Comparison of ENCODE assay signal across 11 cellular contexts in genomic region chr11:65389294-65389980, GRCh38. TPM values are rescaled to one million over a fixed set of nuclear protein-coding genes. Genes with fewer than 3 reads are reported as not detected.
DNase-seq lines count a peak whose midpoint lies in the region; ATAC-seq, FAIRE-seq and TF ChIP-seq lines count a peak whose summit lies in the region.
"Had no signal": no experiment of that assay in that cellular context is flagged by ENCODE, and none has a peak within 500 bp of the region (broad histone marks: within the 10 kb centered on the region; RNA-seq: fewer than 3 reads in every experiment).

No MANE protein-coding gene starts in this region.

- dilution Hi-C loops in keratinocyte (cut with MboI; ENCODE audit: extremely low pct_ligation_motif_present, low sequenced_read_pairs): no loop called here

- H4K20me1 ChIP-seq in keratinocyte (ENCODE audit: control insufficient read depth, extremely low read depth, insufficient read depth, low read length): peaks cover 2% of the 10 kb centered on the region

- H3K9me3 ChIP-seq in keratinocyte (ENCODE audit: control insufficient read depth, low read depth, low read length) (no peaks in the 10 kb centered on the region), stomach (no peaks in the 10 kb centered on the region)
- H3K9me3 ChIP-seq: prostate gland had no signal

- H3K9me1 ChIP-seq in keratinocyte (ENCODE audit: control insufficient read depth, extremely low read depth, insufficient read depth, low read length): peaks cover 3% of the 10 kb centered on the region

- in situ Hi-C loops in GM13976 (cut with MboI; ENCODE audit: low sequenced_read_pairs, unreplicated experiment): no loop called here

- H3K9me3 Mint-ChIP-seq in activated CD4-positive, alpha-beta T cell treated with anti-CD3 and anti-CD28 coated beads, Interleukin-2, amount 10 ng/mL, durations not matched to agents 24 days and 14 days: no peaks in the 10 kb centered on the region
- H3K9me3 Mint-ChIP-seq in activated naive CD8-positive, alpha-beta T cell treated with anti-CD3 and anti-CD28 coated beads for 36 hours: no peaks in the 10 kb centered on the region

- TF ChIP-seq EP300 in stomach (IDR thresholded peaks at IDR 0.05): no peak

- peak overlapping the region; percentile 29 for H3K27ac Mint-ChIP-seq in activated CD4-positive, alpha-beta T cell treated with anti-CD3 and anti-CD28 coated beads, Interleukin-2, amount 10 ng/mL, durations not matched to agents 24 days and 14 days
- H3K27ac Mint-ChIP-seq in activated naive CD8-positive, alpha-beta T cell treated with anti-CD3 and anti-CD28 coated beads for 36 hours: peak overlapping the region; percentile 34

- no peak for FAIRE-seq in keratinocyte (lab: Jason Lieb, UNC)

- H3K4me3 Mint-ChIP-seq in activated CD4-positive, alpha-beta T cell treated with anti-CD3 and anti-CD28 coated beads, Interleukin-2, amount 10 ng/mL, durations not matched to agents 24 days and 14 days: peak overlapping the region; percentile 83
- peak overlapping the region; percentile 22 for H3K4me3 Mint-ChIP-seq in activated naive CD8-positive, alpha-beta T cell treated with anti-CD3 and anti-CD28 coated beads for 36 hours

- H3K9ac ChIP-seq in keratinocyte (ENCODE audit: control insufficient read depth, extremely low read depth, insufficient read depth, low read length): no peak overlapping the region

- H3K4me1 Mint-ChIP-seq in activated CD4-positive, alpha-beta T cell treated with anti-CD3 and anti-CD28 coated beads, Interleukin-2, amount 10 ng/mL, durations not matched to agents 24 days and 14 days: peaks cover 40% of the 10 kb centered on the region
- H3K4me1 Mint-ChIP-seq in activated naive CD8-positive, alpha-beta T cell treated with anti-CD3 and anti-CD28 coated beads for 36 hours: peaks cover 50% of the 10 kb centered on the region

- H3K4me3 ChIP-seq in keratinocyte (ENCODE audit: control insufficient read depth in 2 of 3, extremely low read depth in 1 of 3, insufficient read depth in 2 of 3, low read depth in 1 of 3, low read length in 3 of 3): no peak overlapping the region
- peak overlapping the region in 1 of 4 donors; percentile 78 for H3K4me3 ChIP-seq in stomach
- H3K4me3 ChIP-seq: prostate gland had no signal

- H3K36me3 ChIP-seq in keratinocyte (ENCODE audit: control insufficient read depth in 2 of 2, extremely low read depth in 1 of 2, insufficient read depth in 2 of 2, low read length in 2 of 2): peaks cover 23 to 27% of the 10 kb centered on the region in 2 experiments
- H3K36me3 ChIP-seq in stomach: peaks cover 16 to 57% (median 51%) of the 10 kb centered on the region in 4 donors
- H3K36me3 ChIP-seq: prostate gland had no signal

- DNase-seq in activated CD4-positive, alpha-beta T cell treated with anti-CD3 and anti-CD28 coated beads, Interleukin-2, amount 10 ng/mL, durations not matched to agents 24 days and 14 days: no peak
- DNase-seq in activated CD4-positive, alpha-beta T cell treated with anti-CD3 and anti-CD28 coated beads, Interleukin-2, amount 50 U/mL, for 48 hours: no peak
- no peak for DNase-seq in activated naive CD8-positive, alpha-beta T cell treated with anti-CD3 and anti-CD28 coated beads for 36 hours
- DNase-seq in keratinocyte (ENCODE audit: low read depth, low spot score): no peak
- no peak for DNase-seq in stomach
- DNase-seq in GM13976 (ENCODE audit: low spot score): no peak
- no peak for DNase-seq in NCI-H82 (lab: John Stamatoyannopoulos, UW)
- DNase-seq: aorta, NCI-H345 had no signal

- H2AFZ ChIP-seq in keratinocyte (ENCODE audit: control insufficient read depth, low read length): no peak overlapping the region

- peaks cover 26% of the 10 kb centered on the region for H3K36me3 Mint-ChIP-seq in activated CD4-positive, alpha-beta T cell treated with anti-CD3 and anti-CD28 coated beads, Interleukin-2, amount 10 ng/mL, durations not matched to agents 24 days and 14 days (ENCODE audit: low read depth)
- H3K36me3 Mint-ChIP-seq in activated naive CD8-positive, alpha-beta T cell treated with anti-CD3 and anti-CD28 coated beads for 36 hours: peaks cover 6% of the 10 kb centered on the region

- intact Hi-C loops in activated CD4-positive, alpha-beta T cell treated with anti-CD3 and anti-CD28 coated beads, Interleukin-2, amount 10 ng/mL, durations not matched to agents 24 days and 14 days (cut with micrococcal nuclease): no loop called here
- intact Hi-C loops in stomach (cut with DNase I; ENCODE audit: low total_unique reads): no loop called here

- no peak for ATAC-seq in HG03565 (IDR thresholded peaks at IDR 0.05; ENCODE audit: unreplicated experiment)

- H3K27ac ChIP-seq in keratinocyte (ENCODE audit: control insufficient read depth, insufficient read depth, low read length) (no peak overlapping the region), stomach (peak overlapping the region in 4 of 5 donors; percentile 52 to 71 (median 64))

- no peak for TF ChIP-seq POLR2A in stomach (IDR thresholded peaks at IDR 0.05)

- TF ChIP-seq CTCF in keratinocyte (optimal IDR thresholded peaks at IDR 0.05 in 1 of 3, IDR thresholded peaks at IDR 0.05 in 1 of 3, conservative IDR thresholded peaks at IDR 0.05 in 1 of 3; ENCODE audit: extremely low read depth in 1 of 3, insufficient read depth in 2 of 3, low read length in 3 of 3): no peak
- TF ChIP-seq CTCF in stomach (IDR thresholded peaks at IDR 0.05): no peak
- no peak for TF ChIP-seq CTCF in GM13976 (IDR thresholded peaks at IDR 0.05; ENCODE audit: borderline replicate concordance, control extremely low read depth, extremely low read depth, insufficient read depth, missing control alignments)

- peaks cover 51% of the 10 kb centered on the region for H3K4me1 ChIP-seq in keratinocyte (ENCODE audit: control insufficient read depth, extremely low read depth, insufficient read depth, low read length)
- peaks cover 53 to 75% (median 62%) of the 10 kb centered on the region in 4 donors for H3K4me1 ChIP-seq in stomach

- WGBS in stomach, 5 donors: 83 to 90% (median 90%) methylated on average over 16 to 20 of the region's 20 CpGs

- no peaks in the 10 kb centered on the region for H3K27me3 ChIP-seq in keratinocyte (ENCODE audit: control insufficient read depth, extremely low read depth, insufficient read depth, low read length)
- H3K27me3 ChIP-seq in stomach: no peaks in the 10 kb centered on the region

- peaks cover 54% of the 10 kb centered on the region for H3K79me2 ChIP-seq in keratinocyte (ENCODE audit: control insufficient read depth, insufficient read depth, low read length)

- H3K27me3 Mint-ChIP-seq in activated CD4-positive, alpha-beta T cell treated with anti-CD3 and anti-CD28 coated beads, Interleukin-2, amount 10 ng/mL, durations not matched to agents 24 days and 14 days: no peaks in the 10 kb centered on the region
- no peaks in the 10 kb centered on the region for H3K27me3 Mint-ChIP-seq in activated naive CD8-positive, alpha-beta T cell treated with anti-CD3 and anti-CD28 coated beads for 36 hours

- H3K4me2 ChIP-seq in keratinocyte (ENCODE audit: control insufficient read depth, extremely low read depth, insufficient read depth, low read depth, low read length): peak overlapping the region; percentile 92

RNA-seq across cellular contexts. Expression of gene FRMD8, which starts 3.0 kb away (rescaled TPM):
- total RNA-seq in activated CD4-positive, alpha-beta T cell treated with anti-CD3 and anti-CD28 coated beads, Interleukin-2, amount 10 ng/mL, durations not matched to agents 24 days and 14 days: 46.7 and 46.8 TPM in 2 replicates
- 10 to 100 TPM; 33.1 to 36.3 TPM for total RNA-seq in activated naive CD8-positive, alpha-beta T cell treated with anti-CD3 and anti-CD28 coated beads for 36 hours
- polyA plus RNA-seq in keratinocyte: 24.1 to 47.3 TPM (median 25.0 TPM) in 3 replicates
- polyA plus RNA-seq in keratinocyte (2011; ENCODE audit: low read depth): 8.5 TPM
- polyA plus RNA-seq in keratinocyte (2011; cell fraction: cytosol; rRNA removed): 20.8 and 29.3 TPM in 2 replicates
- 58.8 and 74.9 TPM in 2 replicates for polyA plus RNA-seq in keratinocyte (2011; cell fraction: nucleus; rRNA removed)
- polyA plus RNA-seq in keratinocyte (2012; ENCODE audit: low replicate concordance): 20.8 and 30.9 TPM in 2 replicates
- 28.2 to 54.5 TPM (median 34.5 TPM) in 3 replicates for polyA minus RNA-seq in keratinocyte
- polyA minus RNA-seq in keratinocyte (2011; cell fraction: cytosol; rRNA and poly(A)+ RNA removed): 64.1 TPM
- 56.0 and 58.9 TPM in 2 replicates for polyA minus RNA-seq in keratinocyte (2011; cell fraction: nucleus; rRNA and poly(A)+ RNA removed)
- 100 to 1,000 TPM in 3 of 5 donors, 10 to 100 TPM in 1, 1 to 10 TPM in 1; 9.3 to 340 (median 114) TPM for total RNA-seq in stomach
- polyA plus RNA-seq in stomach: 10 to 100 TPM; 11.8 to 16.3 (median 13.6) TPM

RNA-seq across cellular contexts. Expression of gene SLC25A45, which starts 7.0 kb away (rescaled TPM):
- total RNA-seq in activated CD4-positive, alpha-beta T cell treated with anti-CD3 and anti-CD28 coated beads, Interleukin-2, amount 10 ng/mL, durations not matched to agents 24 days and 14 days: 15.5 and 16.8 TPM in 2 replicates
- 10 to 100 TPM; 15.4 to 15.7 TPM for total RNA-seq in activated naive CD8-positive, alpha-beta T cell treated with anti-CD3 and anti-CD28 coated beads for 36 hours
- polyA plus RNA-seq in keratinocyte (0.20 to 0.46 TPM (median 0.25 TPM) in 3 replicates), stomach (1 to 10 TPM; 1.9 to 3.8 (median 3.1) TPM)
- polyA plus RNA-seq in keratinocyte (2011; ENCODE audit: low read depth): 0.25 TPM
- polyA plus RNA-seq in keratinocyte (2011; cell fraction: cytosol; rRNA removed): 0.10 and 0.12 TPM in 2 replicates
- 1.1 and 1.2 TPM in 2 replicates for polyA plus RNA-seq in keratinocyte (2011; cell fraction: nucleus; rRNA removed)
- 0.50 and 0.66 TPM in 2 replicates for polyA plus RNA-seq in keratinocyte (2012; ENCODE audit: low replicate concordance)
- 0.30 to 0.93 TPM (median 0.59 TPM) in 3 replicates for polyA minus RNA-seq in keratinocyte
- not detected for polyA minus RNA-seq in keratinocyte (2011; cell fraction: cytosol; rRNA and poly(A)+ RNA removed)
- polyA minus RNA-seq in keratinocyte (2011; cell fraction: nucleus; rRNA and poly(A)+ RNA removed): 0.95 and 1.4 TPM in 2 replicates
- 100 to 1,000 TPM in 1 of 5 donors, 1 to 10 TPM in 4; 1.2 to 101 (median 2.4) TPM for total RNA-seq in stomach

RNA-seq across cellular contexts. Expression of gene NEAT1, which starts 33.2 kb away (rescaled TPM):
- 410 and 411 TPM in 2 replicates for total RNA-seq in activated CD4-positive, alpha-beta T cell treated with anti-CD3 and anti-CD28 coated beads, Interleukin-2, amount 10 ng/mL, durations not matched to agents 24 days and 14 days
- total RNA-seq in activated naive CD8-positive, alpha-beta T cell treated with anti-CD3 and anti-CD28 coated beads for 36 hours: 100 to 1,000 TPM; 136 to 155 TPM
- 66.5 to 270 TPM (median 171 TPM) in 3 replicates for polyA plus RNA-seq in keratinocyte
- 1,124 TPM for polyA plus RNA-seq in keratinocyte (2011; ENCODE audit: low read depth)
- 5.3 and 11.3 TPM in 2 replicates for polyA plus RNA-seq in keratinocyte (2011; cell fraction: cytosol; rRNA removed)
- polyA plus RNA-seq in keratinocyte (2011; cell fraction: nucleus; rRNA removed): 1,267 and 1,668 TPM in 2 replicates
- polyA plus RNA-seq in keratinocyte (2012; ENCODE audit: low replicate concordance): 218 and 908 TPM in 2 replicates
- polyA minus RNA-seq in keratinocyte: 73.3 to 442 TPM (median 228 TPM) in 3 replicates
- 8.4 TPM for polyA minus RNA-seq in keratinocyte (2011; cell fraction: cytosol; rRNA and poly(A)+ RNA removed)
- 402 and 1,225 TPM in 2 replicates for polyA minus RNA-seq in keratinocyte (2011; cell fraction: nucleus; rRNA and poly(A)+ RNA removed)
- total RNA-seq in stomach: 1,000 to 10,000 TPM in 2 of 5 donors, 100 to 1,000 TPM in 3; 253 to 2,124 (median 789) TPM
- polyA plus RNA-seq in stomach: 1,000 to 10,000 TPM in 1 of 3 donors, 100 to 1,000 TPM in 2; 131 to 1,368 (median 157) TPM

RNA-seq across cellular contexts. Expression of gene TIGD3, which starts 34.9 kb away (rescaled TPM):
- 1.2 and 1.6 TPM in 2 replicates for total RNA-seq in activated CD4-positive, alpha-beta T cell treated with anti-CD3 and anti-CD28 coated beads, Interleukin-2, amount 10 ng/mL, durations not matched to agents 24 days and 14 days
- total RNA-seq in activated naive CD8-positive, alpha-beta T cell treated with anti-CD3 and anti-CD28 coated beads for 36 hours: under 1 TPM; 0.49 to 0.54 TPM
- 0.04 to 0.05 TPM in 2 of 3 replicates, not detected in the other for polyA plus RNA-seq in keratinocyte
- polyA plus RNA-seq in keratinocyte (2011; ENCODE audit: low read depth): 0.56 TPM
- 0.05 TPM in 1 of 2 replicates, not detected in the other for polyA plus RNA-seq in keratinocyte (2011; cell fraction: cytosol; rRNA removed)
- polyA plus RNA-seq in keratinocyte (2011; cell fraction: nucleus; rRNA removed): 0.23 and 0.32 TPM in 2 replicates
- 0.05 and 0.23 TPM in 2 replicates for polyA plus RNA-seq in keratinocyte (2012; ENCODE audit: low replicate concordance)
- polyA minus RNA-seq in keratinocyte: not detected in 3 replicates
- not detected for polyA minus RNA-seq in keratinocyte (2011; cell fraction: cytosol; rRNA and poly(A)+ RNA removed)
- not detected in 2 replicates for polyA minus RNA-seq in keratinocyte (2011; cell fraction: nucleus; rRNA and poly(A)+ RNA removed)
- total RNA-seq in stomach: 1 to 10 TPM in 1 of 5 donors, not detected in 4; 4.5 TPM
- under 1 TPM in 2 of 3 donors, not detected in 1; 0.25 to 0.44 TPM for polyA plus RNA-seq in stomach

RNA-seq across cellular contexts. Expression of gene DPF2, which starts 55.8 kb away (rescaled TPM):
- total RNA-seq in activated CD4-positive, alpha-beta T cell treated with anti-CD3 and anti-CD28 coated beads, Interleukin-2, amount 10 ng/mL, durations not matched to agents 24 days and 14 days: 76.6 and 81.0 TPM in 2 replicates
- total RNA-seq in activated naive CD8-positive, alpha-beta T cell treated with anti-CD3 and anti-CD28 coated beads for 36 hours: 10 to 100 TPM; 50.5 to 54.9 TPM
- polyA plus RNA-seq in keratinocyte (14.5 to 43.9 TPM (median 16.8 TPM) in 3 replicates), stomach (10 to 100 TPM; 14.9 to 22.6 (median 19.6) TPM)
- 15.6 TPM for polyA plus RNA-seq in keratinocyte (2011; ENCODE audit: low read depth)
- polyA plus RNA-seq in keratinocyte (2011; cell fraction: cytosol; rRNA removed): 25.9 and 28.3 TPM in 2 replicates
- polyA plus RNA-seq in keratinocyte (2011; cell fraction: nucleus; rRNA removed): 62.6 and 66.3 TPM in 2 replicates
- polyA plus RNA-seq in keratinocyte (2012; ENCODE audit: low replicate concordance): 26.6 and 28.8 TPM in 2 replicates
- polyA minus RNA-seq in keratinocyte: 23.0 to 75.8 TPM (median 23.5 TPM) in 3 replicates
- 19.8 TPM for polyA minus RNA-seq in keratinocyte (2011; cell fraction: cytosol; rRNA and poly(A)+ RNA removed)
- polyA minus RNA-seq in keratinocyte (2011; cell fraction: nucleus; rRNA and poly(A)+ RNA removed): 15.9 and 26.8 TPM in 2 replicates
- 10 to 100 TPM; 14.7 to 92.8 (median 35.1) TPM for total RNA-seq in stomach
